ENCODE assay signal across 26 cellular contexts in the genomic region with DNA sequence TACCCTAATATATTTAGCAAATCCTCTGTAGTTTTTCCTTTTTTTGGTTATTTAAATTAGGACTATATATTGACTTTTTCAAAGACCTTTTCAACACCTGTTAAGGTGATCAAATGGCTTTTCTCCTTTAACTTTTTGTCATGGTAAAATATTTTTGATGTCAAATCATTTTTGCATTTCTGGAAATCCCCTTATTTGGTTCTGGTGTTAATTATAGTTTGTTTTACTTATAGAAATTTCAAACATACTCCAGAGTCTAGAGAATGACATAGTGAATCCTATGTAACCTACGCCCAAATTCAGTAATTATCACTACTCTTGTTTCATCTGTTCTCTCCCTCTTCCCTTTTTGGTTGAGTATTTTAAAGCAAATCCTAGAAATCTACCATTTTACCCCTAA.
"Had no signal": no experiment of that assay in that cellular context is flagged by ENCODE, and none has a peak within 500 bp of the region (broad histone marks: within the 10 kb centered on the region; RNA-seq: fewer than 3 reads in every experiment).

No MANE protein-coding gene starts in this region.

- ATAC-seq: left colon, right cardiac atrium had no signal

- H3K27ac Mint-ChIP-seq: activated naive CD4-positive, alpha-beta T cell treated with anti-CD3 and anti-CD28 coated beads for 36 hours; brain; type B pancreatic cell had no signal

- H3K9me3 Mint-ChIP-seq: type B pancreatic cell had no signal

- H3K36me3 ChIP-seq: adrenal gland, ascending aorta, cardiac muscle cell, thoracic aorta, uterus had no signal

- H3K27me3 ChIP-seq: adrenal gland, ascending aorta, cardiac muscle cell, dorsolateral prefrontal cortex, uterus had no signal

- H3K4me3 Mint-ChIP-seq: activated naive CD4-positive, alpha-beta T cell treated with anti-CD3 and anti-CD28 coated beads for 36 hours; activated naive CD8-positive, alpha-beta T cell treated with anti-CD3 and anti-CD28 coated beads for 36 hours; activated T-helper 1 cell treated with anti-CD3 and anti-CD28 coated beads, Interleukin-12 subunit alpha, Interleukin-12 subunit beta, Interleukin-2, Interleukin-4 antibody, amounts not matched to agents 30 ng/mL and 10 ng/mL and 1 ng/mL, durations not matched to agents 14 hours and 24 hours and 36 hours; brain; type B pancreatic cell had no signal

- DNase-seq: activated CD8-positive, alpha-beta memory T cell treated with anti-CD3 and anti-CD28 coated beads for 24 hours; activated effector memory CD4-positive, alpha-beta T cell treated with anti-CD3 and anti-CD28 coated beads, Interleukin-2, amount 50 U/mL, for 16 hours; activated naive CD4-positive, alpha-beta T cell treated with anti-CD3 and anti-CD28 coated beads for 36 hours; activated naive CD8-positive, alpha-beta T cell treated with anti-CD3 and anti-CD28 coated beads for 36 hours; activated T-cell treated with anti-CD3 and anti-CD28 coated beads, Interleukin-2, amount 50 U/mL, for 1 hour; adrenal gland; dorsolateral prefrontal cortex; effector memory CD4-positive, alpha-beta T cell; hippocampal formation; left colon; midbrain; right cardiac atrium; stimulated activated naive CD8-positive, alpha-beta T cell treated with anti-CD3 and anti-CD28 coated beads, Interleukin-15, Interleukin-2, amounts not matched to agents 100 U/mL and 50 U/mL, for 24 hours; T-helper 9 cell; uterus had no signal

- H3K4me3 ChIP-seq: adrenal gland, ascending aorta, cardiac muscle cell, coronary artery, dorsolateral prefrontal cortex, thoracic aorta, uterus had no signal

- H3K27me3 Mint-ChIP-seq: activated naive CD8-positive, alpha-beta T cell treated with anti-CD3 and anti-CD28 coated beads for 36 hours; brain; naive thymus-derived CD8-positive, alpha-beta T cell; type B pancreatic cell had no signal

- H3K36me3 Mint-ChIP-seq: brain; naive thymus-derived CD8-positive, alpha-beta T cell; type B pancreatic cell had no signal

- FAIRE-seq: frontal cortex, keratinocyte, TTC549 had no signal

- H3K27ac ChIP-seq: adrenal gland, ascending aorta, cardiac muscle cell, coronary artery, dorsolateral prefrontal cortex, thoracic aorta, uterus had no signal

- H3K9me3 ChIP-seq: adrenal gland, ascending aorta, thoracic aorta, uterus had no signal
